Comparison of ENCODE assay signal across 9 cellular contexts in genomic region chr22:36486619-36487384, GRCh38. TPM values are rescaled to one million over a fixed set of nuclear protein-coding genes. Genes with fewer than 3 reads are reported as not detected.
DNase-seq lines count a peak whose midpoint lies in the region; ATAC-seq and TF ChIP-seq lines count a peak whose summit lies in the region.
"Had no signal": no experiment of that assay in that cellular context is flagged by ENCODE, and none has a peak within 500 bp of the region (broad histone marks: within the 10 kb centered on the region; RNA-seq: fewer than 3 reads in every experiment).

No MANE protein-coding gene starts in this region.

- H3K4me1 ChIP-seq in adrenal gland (replicated peaks in 1 of 2) (peaks cover 5 to 7% of the 10 kb centered on the region in 2 donors), right lobe of liver (peaks cover 0 to 6% (median 0%) of the 10 kb centered on the region in 4 donors), stomach (peaks cover 6 to 10% (median 7%) of the 10 kb centered on the region in 4 donors)

- H3K36me3 ChIP-seq in adrenal gland (replicated peaks in 1 of 2), result peaks cover 0 to 9% of the 10 kb centered on the region in 2 donors
- peaks cover 0 to 10% (median 2%) of the 10 kb centered on the region in 4 donors for H3K36me3 ChIP-seq in right lobe of liver
- peaks cover 0 to 40% (median 32%) of the 10 kb centered on the region in 4 donors for H3K36me3 ChIP-seq in stomach

- peak; percentile 14 for DNase-seq in NCI-H146 (lab: John Stamatoyannopoulos, UW)
- no peak for DNase-seq in NCI-H146 treated with DMSO at 0.1 percent for 48 hours (lab: John Stamatoyannopoulos, UW; ENCODE audit: unreplicated experiment)
- DNase-seq in SK-N-DZ (ENCODE audit: low spot score), result peak; percentile 51
- peak; percentile 61 to 77 (median 70) for DNase-seq in adrenal gland
- DNase-seq in right lobe of liver, result no peak
- peak; percentile 53 for DNase-seq in stomach
- no peak for DNase-seq in occipital lobe (lab: John Stamatoyannopoulos, UW)
- DNase-seq in NCI-H187 treated with DMSO at 0.1 percent for 48 hours (lab: John Stamatoyannopoulos, UW), result no peak

- no peak for TF ChIP-seq EP300 in stomach (IDR thresholded peaks at IDR 0.05)

- no peak overlapping the region for H3K27ac ChIP-seq in adrenal gland
- no peak overlapping the region for H3K27ac ChIP-seq in right lobe of liver
- no peak overlapping the region for H3K27ac ChIP-seq in stomach
- H3K27ac ChIP-seq: C4-2B had no signal

- WGBS in adrenal gland, 4 donors, result 84 to 87% (median 85%) methylated on average over 13 of the region's 13 CpGs
- WGBS in right lobe of liver (ENCODE audit: insufficient coverage, low coverage, low lambda C conversion rate, missing lambda C conversion rate), result 85% methylated on average over 13 of the region's 13 CpGs
- 85 to 91% (median 90%) methylated on average over 13 of the region's 13 CpGs for WGBS in stomach, 5 donors

- TF ChIP-seq POLR2A in adrenal gland (IDR thresholded peaks at IDR 0.05) (no peak), right lobe of liver (IDR thresholded peaks at IDR 0.05) (no peak), stomach (IDR thresholded peaks at IDR 0.05) (no peak)

- intact Hi-C loops in adrenal gland (cut with DNase I), result loop anchor here in 1 of 2 donors (10.0 kb wide), 1 partner anchor 292 kb away; no protein-coding TSS in a partner anchor
- intact Hi-C loops in right lobe of liver (cut with DNase I), result no loop called here
- intact Hi-C loops in stomach (cut with DNase I; ENCODE audit: low total_unique reads), result no loop called here

- H3K9me3 ChIP-seq in adrenal gland (replicated peaks in 1 of 3), result no peaks in the 10 kb centered on the region
- no peaks in the 10 kb centered on the region for H3K9me3 ChIP-seq in right lobe of liver
- H3K9me3 ChIP-seq in stomach, result peaks cover 0 to 8% (median 0%) of the 10 kb centered on the region in 4 donors

- ATAC-seq in right lobe of liver, result peak in 1 of 4 donors; percentile 9

- H3K4me3 ChIP-seq in adrenal gland (no peak overlapping the region), right lobe of liver (no peak overlapping the region), stomach (no peak overlapping the region)

- peak; percentile 50 to 75 (median 72) for TF ChIP-seq CTCF in adrenal gland (IDR thresholded peaks at IDR 0.05)
- peak; percentile 47 to 68 (median 56) for TF ChIP-seq CTCF in right lobe of liver (IDR thresholded peaks at IDR 0.05)
- TF ChIP-seq CTCF in stomach (IDR thresholded peaks at IDR 0.05), result peak in 5 of 7 experiments; percentile 48 to 67 (median 52)

- H3K27me3 ChIP-seq in adrenal gland, result no peaks in the 10 kb centered on the region
- H3K27me3 ChIP-seq in right lobe of liver, result no peaks in the 10 kb centered on the region
- no peaks in the 10 kb centered on the region for H3K27me3 ChIP-seq in stomach

RNA-seq across cellular contexts. Expression of gene TXN2, which starts 5.4 kb away (rescaled TPM):
- 19.5 and 21.5 TPM in 2 replicates for polyA plus RNA-seq in SK-N-DZ (2014; cell fraction: cytosol; rRNA removed)
- polyA plus RNA-seq in SK-N-DZ (2014; cell fraction: nucleus; rRNA removed), result 13.6 and 39.4 TPM in 2 replicates
- 100 to 1,000 TPM; 160 to 245 (median 190) TPM for total RNA-seq in adrenal gland
- polyA plus RNA-seq in adrenal gland, result 100 to 1,000 TPM; 213 to 241 (median 223) TPM
- 10 to 100 TPM; 56.0 to 94.8 (median 67.2) TPM for total RNA-seq in right lobe of liver
- 100 to 1,000 TPM in 1 of 5 donors, 10 to 100 TPM in 3, 1 to 10 TPM in 1; 7.0 to 279 (median 43.7) TPM for total RNA-seq in stomach
- 100 to 1,000 TPM in 2 of 3 donors, 10 to 100 TPM in 1; 86.8 to 144 (median 124) TPM for polyA plus RNA-seq in stomach
- total RNA-seq in occipital lobe, result 14.3 TPM

RNA-seq across cellular contexts. Expression of gene FOXRED2, which starts 20.0 kb away (rescaled TPM):
- 15.8 and 17.4 TPM in 2 replicates for polyA plus RNA-seq in SK-N-DZ (2014; cell fraction: cytosol; rRNA removed)
- 7.4 and 8.6 TPM in 2 replicates for polyA plus RNA-seq in SK-N-DZ (2014; cell fraction: nucleus; rRNA removed)
- total RNA-seq in adrenal gland, result 10 to 100 TPM; 16.1 to 37.6 (median 28.2) TPM
- 10 to 100 TPM in 1 of 3 donors, 1 to 10 TPM in 2; 5.5 to 13.3 (median 6.4) TPM for polyA plus RNA-seq in adrenal gland
- total RNA-seq in right lobe of liver, result 10 to 100 TPM in 4 of 6 experiments, 1 to 10 TPM in 2; 9.6 to 14.0 (median 11.8) TPM
- total RNA-seq in stomach, result 10 to 100 TPM in 1 of 5 donors, 1 to 10 TPM in 4; 2.9 to 17.5 (median 6.5) TPM
- polyA plus RNA-seq in stomach, result 1 to 10 TPM in 2 of 3 donors, under 1 TPM in 1; 0.76 to 2.5 (median 1.9) TPM
- total RNA-seq in occipital lobe, result 10.6 TPM

RNA-seq across cellular contexts. Expression of gene EIF3D, which starts 42.2 kb away (rescaled TPM):
- polyA plus RNA-seq in SK-N-DZ (2014; cell fraction: cytosol; rRNA removed), result 449 and 520 TPM in 2 replicates
- polyA plus RNA-seq in SK-N-DZ (2014; cell fraction: nucleus; rRNA removed), result 283 and 285 TPM in 2 replicates
- total RNA-seq in adrenal gland, result 100 to 1,000 TPM; 121 to 319 (median 187) TPM
- 100 to 1,000 TPM; 118 to 174 (median 174) TPM for polyA plus RNA-seq in adrenal gland
- total RNA-seq in right lobe of liver, result 100 to 1,000 TPM in 2 of 6 experiments, 10 to 100 TPM in 4; 34.9 to 141 (median 50.1) TPM
- 100 to 1,000 TPM in 4 of 5 donors, 10 to 100 TPM in 1; 80.4 to 212 (median 160) TPM for total RNA-seq in stomach
- polyA plus RNA-seq in stomach, result 100 to 1,000 TPM; 172 to 242 (median 230) TPM
- 200 TPM for total RNA-seq in occipital lobe

Comparison
In these comparisons a context has a peak if more than half of its experiments do, and no peak if none do; other contexts are left out.
1. DNase-seq: peak in NCI-H146 (single experiment), SK-N-DZ (single experiment), adrenal gland (7 of 7) and stomach (single experiment); none in NCI-H146 treated with DMSO at 0.1 percent for 48 hours (single experiment), right lobe of liver (0 of 3), occipital lobe (single experiment) and NCI-H187 treated with DMSO at 0.1 percent for 48 hours (single experiment).
2. Peak in every context shown above with its lines, with median percentiles within 50 percentile points of each other: CTCF ChIP-seq.